Comparison of ENCODE assay signal across 27 cellular contexts in the genomic region with DNA sequence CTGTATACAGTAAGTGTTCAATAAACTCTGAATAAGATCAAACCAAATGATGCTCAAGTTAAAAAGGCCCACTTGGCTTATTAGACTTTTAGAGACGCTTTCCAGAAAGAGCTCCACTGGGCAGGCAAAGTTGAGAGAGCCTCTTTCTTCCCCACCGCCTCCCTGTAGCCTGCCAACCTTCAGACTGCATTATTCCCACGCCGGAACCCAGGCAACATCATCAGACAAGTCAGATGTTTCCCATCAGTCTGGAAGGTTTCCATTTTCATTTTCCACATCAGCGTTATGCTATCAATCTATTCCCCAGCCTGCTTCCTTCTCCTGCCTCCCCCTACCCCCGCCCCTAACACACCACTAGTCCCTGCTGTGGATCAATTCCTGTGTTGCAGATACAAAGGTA.
"Had no signal": no experiment of that assay in that cellular context is flagged by ENCODE, and none has a peak within 500 bp of the region (broad histone marks: within the 10 kb centered on the region; RNA-seq: fewer than 3 reads in every experiment).

No MANE protein-coding gene starts in this region.

- H3K27ac ChIP-seq: coronary artery, epithelial cell of prostate, esophagus squamous epithelium, gastroesophageal sphincter, heart left ventricle, hepatocyte, lower lobe of right lung had no signal

- H3K36me3 Mint-ChIP-seq: immature natural killer cell, mesothelial cell of epicardium had no signal

- FAIRE-seq: colon, endometrium, kidney had no signal

- H3K9me3 ChIP-seq: esophagus squamous epithelium, heart left ventricle, lower lobe of right lung had no signal

- H3K4me1 ChIP-seq: esophagus squamous epithelium, gastroesophageal sphincter, lower lobe of right lung had no signal

- H3K4me1 Mint-ChIP-seq: immature natural killer cell, mesothelial cell of epicardium had no signal

- H3K9me3 Mint-ChIP-seq: immature natural killer cell, mesothelial cell of epicardium had no signal

- H3K27ac Mint-ChIP-seq: immature natural killer cell, mesothelial cell of epicardium had no signal

- H3K79me2 ChIP-seq: hepatocyte had no signal

- H3K4me3 Mint-ChIP-seq: immature natural killer cell, mesothelial cell of epicardium had no signal

- H3K36me3 ChIP-seq: esophagus squamous epithelium, heart left ventricle, lower lobe of right lung had no signal

- H2AFZ ChIP-seq: hepatocyte had no signal

- H3K4me2 ChIP-seq: hepatocyte had no signal

- ATAC-seq: esophagus mucosa, gastroesophageal sphincter, heart left ventricle, left colon, left lobe of liver, left ventricle myocardium superior, lower lobe of right lung had no signal

- H3K4me3 ChIP-seq: coronary artery, dorsolateral prefrontal cortex, esophagus squamous epithelium, gastroesophageal sphincter, heart left ventricle, hepatocyte, lower lobe of right lung had no signal

- H3K27me3 ChIP-seq: dorsolateral prefrontal cortex, heart left ventricle had no signal

- DNase-seq: dermis blood vessel endothelial cell; effector CD4-positive, alpha-beta T cell; effector memory CD4-positive, alpha-beta T cell; erythroblast; esophagus squamous epithelium; foreskin fibroblast; foreskin melanocyte; heart left ventricle; hypothalamus; immature natural killer cell; islet precursor cell; kidney; kidney glomerular epithelial cell; left colon; left ventricle myocardium superior; lower lobe of right lung; mesenchymal stem cell had no signal
